ENCODE assay signal across 9 cellular contexts in genomic region chr14:20998674-20999366, GRCh38. TPM values are rescaled to one million over a fixed set of nuclear protein-coding genes. Genes with fewer than 3 reads are reported as not detected.
DNase-seq lines count a peak whose midpoint lies in the region; ATAC-seq and TF ChIP-seq lines count a peak whose summit lies in the region.
"Had no signal": no experiment of that assay in that cellular context is flagged by ENCODE, and none has a peak within 500 bp of the region (broad histone marks: within the 10 kb centered on the region; RNA-seq: fewer than 3 reads in every experiment).

TSS of gene SLC39A2 (plus strand) at chr14:20999293. CDS start at chr14:20999447, 154 bp downstream.

- TF ChIP-seq CTCF in HFF-Myc (IDR thresholded peaks at IDR 0.05; ENCODE audit: low read depth, low read length, missing control alignments), result no peak
- no peak for TF ChIP-seq CTCF in dorsolateral prefrontal cortex (IDR thresholded peaks at IDR 0.05 in 54 of 56, conservative IDR thresholded peaks at IDR 0.05 in 2 of 56; ENCODE audit: low read depth in 1 of 56, partially characterized antibody in 56 of 56)

- peak; percentile 20 for ATAC-seq in stimulated activated naive CD8-positive, alpha-beta T cell treated with anti-CD3 and anti-CD28 coated beads, Interleukin-15, amount 100 ng/mL, for 72 hours
- ATAC-seq in HG03175 (IDR thresholded peaks at IDR 0.05; ENCODE audit: unreplicated experiment), result no peak
- ATAC-seq in GM21576 (IDR thresholded peaks at IDR 0.05; ENCODE audit: unreplicated experiment), result no peak

- DNase-seq in HFF-Myc (ENCODE audit: extremely low read depth, low read depth), result peak; percentile 46
- DNase-seq in astrocyte of the hippocampus (ENCODE audit: low read depth, low spot score), result peak; percentile 39
- DNase-seq in islet precursor cell, result peak; percentile 96
- DNase-seq in stimulated activated naive CD8-positive, alpha-beta T cell treated with anti-CD3 and anti-CD28 coated beads, Interleukin-15, amount 100 ng/mL, for 72 hours, result no peak
- no peak for DNase-seq in dorsolateral prefrontal cortex
- no peak for DNase-seq in NCI-H128 (lab: John Stamatoyannopoulos, UW; ENCODE audit: unreplicated experiment)
- DNase-seq: stimulated activated CD4-positive, alpha-beta T cell treated with anti-CD3 and anti-CD28 coated beads, Interleukin-1b, Interleukin-23, amount 100 ng/mL, for 48 hours had no signal

- intact Hi-C loops in dorsolateral prefrontal cortex (cut with DNase I), result no loop called here

- no peaks in the 10 kb centered on the region for H3K9me3 Mint-ChIP-seq in stimulated activated naive CD8-positive, alpha-beta T cell treated with anti-CD3 and anti-CD28 coated beads, Interleukin-15, amount 100 ng/mL, for 72 hours

- no peaks in the 10 kb centered on the region for H3K27me3 Mint-ChIP-seq in stimulated activated naive CD8-positive, alpha-beta T cell treated with anti-CD3 and anti-CD28 coated beads, Interleukin-15, amount 100 ng/mL, for 72 hours

- H3K4me3 ChIP-seq in HFF-Myc (replicated peaks; ENCODE audit: low read depth, low read length) (no peak within 1 kb of the TSS), dorsolateral prefrontal cortex (no peak within 1 kb of the TSS)

- H3K27ac Mint-ChIP-seq in stimulated activated naive CD8-positive, alpha-beta T cell treated with anti-CD3 and anti-CD28 coated beads, Interleukin-15, amount 100 ng/mL, for 72 hours, result peak within 1 kb of the TSS in 1 of 2 donors; percentile 56

- no peak within 1 kb of the TSS for H3K27ac ChIP-seq in dorsolateral prefrontal cortex

- H3K4me3 Mint-ChIP-seq in stimulated activated naive CD8-positive, alpha-beta T cell treated with anti-CD3 and anti-CD28 coated beads, Interleukin-15, amount 100 ng/mL, for 72 hours, result no peak within 1 kb of the TSS

- peaks cover 0 to 3% (median 0%) of the 10 kb centered on the region in 45 donors for H3K27me3 ChIP-seq in dorsolateral prefrontal cortex

- H3K4me1 Mint-ChIP-seq in stimulated activated naive CD8-positive, alpha-beta T cell treated with anti-CD3 and anti-CD28 coated beads, Interleukin-15, amount 100 ng/mL, for 72 hours, result peaks cover 15% of the 10 kb centered on the region

RNA-seq across cellular contexts. Expression of gene SLC39A2, which starts in this region (rescaled TPM):
- total RNA-seq in dorsolateral prefrontal cortex, result 1 to 10 TPM in 6 of 120 experiments, under 1 TPM in 21, not detected in 93; 0.37 to 1.5 (median 0.75) TPM

Comparison
In these comparisons a context has a peak if more than half of its experiments do, and no peak if none do; other contexts are left out.
1. DNase-seq: peak in HFF-Myc (single experiment), astrocyte of the hippocampus (single experiment) and islet precursor cell (single experiment); none in stimulated activated naive CD8-positive, alpha-beta T cell treated with anti-CD3 and anti-CD28 coated beads, Interleukin-15, amount 100 ng/mL, for 72 hours (0 of 2), dorsolateral prefrontal cortex (0 of 10) and NCI-H128 (single experiment).